Comparison of ENCODE assay signal across 8 cellular contexts in the genomic region with DNA sequence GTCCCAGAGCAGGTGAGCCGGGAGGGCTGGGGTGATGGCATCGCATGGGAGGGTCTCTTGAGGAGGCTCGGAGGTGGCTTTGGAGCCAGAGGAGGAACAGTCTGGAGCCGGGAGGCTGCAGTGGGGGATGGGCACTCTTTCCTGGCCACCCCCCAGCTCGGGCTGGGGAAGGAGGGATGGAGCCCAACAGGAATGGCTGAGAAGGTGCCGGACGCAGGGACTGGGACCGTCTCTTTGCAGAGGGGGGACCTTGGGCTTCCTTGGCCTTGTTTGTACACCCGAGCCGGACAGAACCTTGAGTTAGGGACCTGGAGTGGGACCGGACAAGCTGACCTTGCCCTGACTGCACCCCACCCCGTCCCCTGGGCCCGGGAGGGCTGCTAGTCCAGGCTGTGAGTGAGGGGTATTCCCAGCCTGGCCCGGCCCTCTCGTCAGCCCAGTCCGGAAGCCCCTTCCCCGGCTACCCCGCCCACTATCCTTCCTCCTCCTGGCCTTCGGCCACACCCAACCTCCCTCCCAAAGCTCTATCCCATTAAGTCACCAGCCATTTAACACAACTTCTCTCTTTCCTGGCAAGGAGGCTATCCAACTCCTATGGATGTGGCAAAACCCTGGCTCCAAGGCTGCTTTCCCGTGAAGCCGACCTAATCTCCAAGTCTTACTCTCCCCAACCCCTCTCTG. TPM values are rescaled to one million over a fixed set of nuclear protein-coding genes. Genes with fewer than 3 reads are reported as not detected.
DNase-seq lines count a peak whose midpoint lies in the region; ATAC-seq and TF ChIP-seq lines count a peak whose summit lies in the region.

No MANE protein-coding gene starts in this region.

- peak overlapping the region; percentile 93 for H3K4me2 ChIP-seq in mesenchymal stem cell (ENCODE audit: low read length, poor library complexity, severe bottlenecking)

- ATAC-seq in Right ventricle myocardium inferior: peak; percentile 23
- ATAC-seq in GM19395 (IDR thresholded peaks at IDR 0.05; ENCODE audit: unreplicated experiment): no peak

- peak overlapping the region; percentile 0 for H2BK5ac ChIP-seq in mesenchymal stem cell (ENCODE audit: low read depth, low read length, poor library complexity, severe bottlenecking)

- peak overlapping the region; percentile 11 for H2AFZ ChIP-seq in mesenchymal stem cell (ENCODE audit: low read depth, low read length)

- H3K79me1 ChIP-seq in mesenchymal stem cell (replicated peaks; ENCODE audit: low read length, poor library complexity, severe bottlenecking): peaks cover 29% of the 10 kb centered on the region

- H2BK120ac ChIP-seq in mesenchymal stem cell (ENCODE audit: low read depth, low read length): peak overlapping the region; percentile 59

- H4K91ac ChIP-seq in mesenchymal stem cell (ENCODE audit: low read length): peak overlapping the region; percentile 90

- H3K27me3 ChIP-seq in mesenchymal stem cell (ENCODE audit: control insufficient read depth in 1 of 2, insufficient read depth in 1 of 2, low read length in 2 of 2): no peaks in the 10 kb centered on the region

- H2BK12ac ChIP-seq in mesenchymal stem cell (ENCODE audit: low read length in 2 of 2): peak overlapping the region; percentile 41 to 42

- H3K36me3 ChIP-seq in mesenchymal stem cell (ENCODE audit: control insufficient read depth in 1 of 2, insufficient read depth in 2 of 2, low read depth in 1 of 2, low read length in 2 of 2): peaks cover 17 to 40% of the 10 kb centered on the region in 2 experiments

- intact Hi-C loops in Right ventricle myocardium inferior (cut with DNase I): no loop called here
- intact Hi-C loops in cardiac septum (cut with DNase I): no loop called here

- WGBS in mesenchymal stem cell: 17% methylated on average over 21 of the region's 21 CpGs

- no peak overlapping the region for H3K14ac ChIP-seq in mesenchymal stem cell (ENCODE audit: low read length in 2 of 2)

- peak overlapping the region; percentile 92 to 96 for H3K27ac ChIP-seq in coronary artery
- peak overlapping the region; percentile 76 for H3K27ac ChIP-seq in mesenchymal stem cell (ENCODE audit: low read length, poor library complexity, severe bottlenecking)

- peak overlapping the region; percentile 69 to 88 for H3K4ac ChIP-seq in mesenchymal stem cell (ENCODE audit: low read depth in 1 of 2, low read length in 2 of 2)

- peak overlapping the region; percentile 8 for H2AK5ac ChIP-seq in mesenchymal stem cell (ENCODE audit: low read length, severe bottlenecking)

- TF ChIP-seq CTCF in coronary artery (IDR thresholded peaks at IDR 0.05): no peak

- no peak overlapping the region for H3K23ac ChIP-seq in mesenchymal stem cell (ENCODE audit: low read length in 2 of 2)

- peak overlapping the region; percentile 82 for H3K9ac ChIP-seq in mesenchymal stem cell (ENCODE audit: low read length)

- peaks cover 53% of the 10 kb centered on the region for H3K4me1 ChIP-seq in mesenchymal stem cell (ENCODE audit: control insufficient read depth, insufficient read depth, low read depth, low read length)

- peak overlapping the region; percentile 88 for H2BK15ac ChIP-seq in mesenchymal stem cell (ENCODE audit: low read depth, poor library complexity, severe bottlenecking)

- no peaks in the 10 kb centered on the region for H3K9me3 ChIP-seq in mesenchymal stem cell (ENCODE audit: control insufficient read depth, low read length)

- peak overlapping the region; percentile 64 to 79 for H3K18ac ChIP-seq in mesenchymal stem cell (ENCODE audit: low read depth in 1 of 2, low read length in 2 of 2)

- peak overlapping the region; percentile 84 for H3K4me3 ChIP-seq in coronary artery
- H3K4me3 ChIP-seq in mesenchymal stem cell (ENCODE audit: insufficient read depth in 1 of 2, low read depth in 1 of 2, low read length in 2 of 2): peak overlapping the region; percentile 83 to 86

- DNase-seq in Right ventricle myocardium inferior (ENCODE audit: missing footprints): peak; percentile 77
- no peak for DNase-seq in cardiac septum (ENCODE audit: low spot score)
- no peak for DNase-seq in coronary artery (ENCODE audit: low spot score)
- peak; percentile 45 for DNase-seq in mesenchymal stem cell
- no peak for DNase-seq in NCI-H748 treated with DMSO at 0.1 percent for 48 hours (lab: John Stamatoyannopoulos, UW)
- no peak for DNase-seq in 8988T
- DNase-seq in activated CD8-positive, alpha-beta memory T cell treated with anti-CD3 and anti-CD28 coated beads, Interleukin-2, amount 50 U/mL, for 4 hours: no peak

- peak overlapping the region; percentile 96 for H4K8ac ChIP-seq in mesenchymal stem cell (ENCODE audit: low read length)

RNA-seq across cellular contexts. Expression of a gene that starts 0.9 kb away (rescaled TPM):
- total RNA-seq in Right ventricle myocardium inferior (4.1 TPM), cardiac septum (1.9 TPM)
- polyA plus RNA-seq in mesenchymal stem cell (2013, experiment 1 of 2): 6.8 TPM
- polyA plus RNA-seq in mesenchymal stem cell (2013, experiment 2 of 2): 6.9 TPM

RNA-seq across cellular contexts. Expression of a gene that starts 19.1 kb away (rescaled TPM):
- 12.6 TPM for total RNA-seq in Right ventricle myocardium inferior
- total RNA-seq in cardiac septum: 10.7 TPM
- polyA plus RNA-seq in mesenchymal stem cell (2013, experiment 1 of 2): 16.6 TPM
- 16.4 TPM for polyA plus RNA-seq in mesenchymal stem cell (2013, experiment 2 of 2)

RNA-seq across cellular contexts. Expression of a gene that starts 22.3 kb away (rescaled TPM):
- total RNA-seq in Right ventricle myocardium inferior (2.7 TPM), cardiac septum (1.3 TPM)
- 5.4 TPM for polyA plus RNA-seq in mesenchymal stem cell (2013, experiment 1 of 2)
- polyA plus RNA-seq in mesenchymal stem cell (2013, experiment 2 of 2): 5.2 TPM

RNA-seq across cellular contexts. Expression of a gene that starts 34.8 kb away (rescaled TPM):
- total RNA-seq in Right ventricle myocardium inferior: 37.0 TPM
- total RNA-seq in cardiac septum: 32.6 TPM
- 91.0 TPM for polyA plus RNA-seq in mesenchymal stem cell (2013, experiment 1 of 2)
- polyA plus RNA-seq in mesenchymal stem cell (2013, experiment 2 of 2): 88.5 TPM

RNA-seq across cellular contexts. Expression of a gene that starts 50.2 kb away (rescaled TPM):
- total RNA-seq in Right ventricle myocardium inferior (23.7 TPM), cardiac septum (25.4 TPM)
- 108 TPM for polyA plus RNA-seq in mesenchymal stem cell (2013, experiment 1 of 2)
- 107 TPM for polyA plus RNA-seq in mesenchymal stem cell (2013, experiment 2 of 2)

Comparison
In these comparisons a context has a peak if more than half of its experiments do, and no peak if none do; other contexts are left out.
1. DNase-seq: peak in Right ventricle myocardium inferior (single experiment) and mesenchymal stem cell (single experiment); none in cardiac septum (single experiment), coronary artery (single experiment), NCI-H748 treated with DMSO at 0.1 percent for 48 hours (single experiment), 8988T (single experiment) and activated CD8-positive, alpha-beta memory T cell treated with anti-CD3 and anti-CD28 coated beads, Interleukin-2, amount 50 U/mL, for 4 hours (single experiment).